8 cellular contexts compared by ENCODE assay signal in the genomic region with DNA sequence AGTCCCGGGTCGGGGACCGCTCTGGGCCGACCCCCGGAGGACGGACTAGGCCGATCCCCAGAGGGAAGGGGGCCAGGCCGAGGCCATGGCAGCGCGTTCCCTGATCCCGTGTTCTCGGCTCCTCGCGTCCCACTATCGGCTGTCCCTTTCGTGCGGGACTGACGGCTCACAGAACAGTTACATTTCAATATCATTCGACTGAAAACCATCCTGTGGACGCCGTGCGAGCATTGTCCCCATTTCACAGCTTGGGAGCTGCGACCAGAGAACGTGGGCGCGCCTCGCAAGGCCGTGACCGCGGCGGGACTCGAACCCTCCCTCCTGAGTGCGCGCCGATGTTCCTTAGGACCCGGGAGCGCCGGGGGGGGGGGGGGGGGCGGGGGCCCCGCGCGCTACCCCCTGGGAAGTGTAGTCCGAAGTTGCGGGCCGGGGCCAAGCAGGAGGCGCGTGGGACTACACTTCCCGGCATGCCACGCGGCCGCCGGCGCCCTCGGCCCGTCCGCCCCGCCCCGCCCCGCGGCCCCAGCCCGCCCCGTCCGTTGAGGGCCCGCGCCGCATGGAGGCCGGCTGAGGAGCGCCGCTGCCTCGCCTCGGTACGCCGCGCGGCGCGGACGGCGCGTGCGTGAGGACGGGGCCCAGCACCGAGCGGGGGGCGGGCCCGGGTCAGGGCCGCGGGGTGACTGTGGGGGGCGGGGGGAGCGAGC. TPM values are rescaled to one million over a fixed set of nuclear protein-coding genes. Genes with fewer than 3 reads are reported as not detected.
DNase-seq lines count a peak whose midpoint lies in the region; ATAC-seq and TF ChIP-seq lines count a peak whose summit lies in the region.

A gene with protein sequence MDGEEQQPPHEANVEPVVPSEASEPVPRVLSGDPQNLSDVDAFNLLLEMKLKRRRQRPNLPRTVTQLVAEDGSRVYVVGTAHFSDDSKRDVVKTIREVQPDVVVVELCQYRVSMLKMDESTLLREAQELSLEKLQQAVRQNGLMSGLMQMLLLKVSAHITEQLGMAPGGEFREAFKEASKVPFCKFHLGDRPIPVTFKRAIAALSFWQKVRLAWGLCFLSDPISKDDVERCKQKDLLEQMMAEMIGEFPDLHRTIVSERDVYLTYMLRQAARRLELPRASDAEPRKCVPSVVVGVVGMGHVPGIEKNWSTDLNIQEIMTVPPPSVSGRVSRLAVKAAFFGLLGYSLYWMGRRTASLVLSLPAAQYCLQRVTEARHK (plus strand): TSS at position 530 of the 704 bp plus-strand sequence. CDS start 7,148 bp downstream, outside the sequence.

- intact Hi-C loops in ascending aorta (cut with DNase I) (loop anchor here (1.0 to 5.0 kb wide), 3 partner anchors 15 to 268 kb away; a partner anchor contains a TSS), right cardiac atrium (cut with DNase I) (no loop called here)

- H3K9me3 ChIP-seq in ascending aorta = no peaks in the 10 kb centered on the region
- no peaks in the 10 kb centered on the region for H3K9me3 ChIP-seq in right cardiac atrium (ENCODE audit: control insufficient read depth, low read length)

- DNase-seq in CD1c-positive myeloid dendritic cell (ENCODE audit: extremely low spot score) (peak; percentile 94), NCI-H1048 (lab: John Stamatoyannopoulos, UW) (peak; percentile 89), T-helper 9 cell (peak; percentile 85), ascending aorta (ENCODE audit: low spot score in 2 of 2) (peak in 1 of 2 donors; percentile 92), right cardiac atrium (peak; percentile 92 to 96 (median 96)), pulmonary artery endothelial cell (ENCODE audit: low read depth, low spot score) (peak; percentile 60)

- peaks cover 5 to 33% of the 10 kb centered on the region in 2 donors for H3K4me1 ChIP-seq in ascending aorta
- peaks cover 2% of the 10 kb centered on the region for H3K4me1 ChIP-seq in right cardiac atrium (ENCODE audit: control insufficient read depth, insufficient read depth, low read length)
- H3K4me1 ChIP-seq in urinary bladder (ENCODE audit: insufficient read depth) = peaks cover 7% of the 10 kb centered on the region

- no peak for TF ChIP-seq CTCF in ascending aorta (IDR thresholded peaks at IDR 0.05)

- peak; percentile 43 for ATAC-seq in GM21723 (IDR thresholded peaks at IDR 0.05; ENCODE audit: unreplicated experiment)
- ATAC-seq in right cardiac atrium = peak; percentile 82 to 87

- H3K27ac ChIP-seq in ascending aorta = peak within 1 kb of the TSS; percentile 42 to 67
- peak within 1 kb of the TSS; percentile 4 for H3K27ac ChIP-seq in right cardiac atrium (ENCODE audit: low read length)
- H3K27ac ChIP-seq in urinary bladder (ENCODE audit: low read depth) = peak within 1 kb of the TSS; percentile 51

- WGBS in right cardiac atrium = 2% methylated on average over 88 of the region's 90 CpGs
- 2% methylated on average over 83 of the region's 90 CpGs for WGBS in urinary bladder

- H3K27me3 ChIP-seq in ascending aorta (no peaks in the 10 kb centered on the region), right cardiac atrium (ENCODE audit: control insufficient read depth, insufficient read depth) (no peaks in the 10 kb centered on the region)

- H3K4me3 ChIP-seq in ascending aorta (peak within 1 kb of the TSS; percentile 72 to 77), right cardiac atrium (ENCODE audit: low read length) (peak within 1 kb of the TSS; percentile 78), urinary bladder (ENCODE audit: low read depth, low read length) (peak within 1 kb of the TSS; percentile 79)

- H3K36me3 ChIP-seq in ascending aorta = no peaks in the 10 kb centered on the region
- no peaks in the 10 kb centered on the region for H3K36me3 ChIP-seq in urinary bladder (ENCODE audit: insufficient read depth)

RNA-seq across cellular contexts. Expression of the gene that starts here (rescaled TPM):
- total RNA-seq in ascending aorta = 91.4 TPM
- total RNA-seq in right cardiac atrium = 10 to 100 TPM; 16.7 to 23.2 (median 20.7) TPM
- 25.5 TPM for polyA plus RNA-seq in right cardiac atrium
- 34.8 and 36.3 TPM in 2 replicates for total RNA-seq in pulmonary artery endothelial cell
- total RNA-seq in urinary bladder = 7.7 TPM
- polyA plus RNA-seq in urinary bladder = 36.4 TPM

Comparison
In these comparisons a context has a peak if more than half of its experiments do, and no peak if none do; other contexts are left out.
1. H3K27ac ChIP-seq: peak in every context shown above with its lines; median percentile 54 in ascending aorta; 51 in urinary bladder; 4 in right cardiac atrium.